Comparison of ENCODE assay signal across 21 cellular contexts in the genomic region with DNA sequence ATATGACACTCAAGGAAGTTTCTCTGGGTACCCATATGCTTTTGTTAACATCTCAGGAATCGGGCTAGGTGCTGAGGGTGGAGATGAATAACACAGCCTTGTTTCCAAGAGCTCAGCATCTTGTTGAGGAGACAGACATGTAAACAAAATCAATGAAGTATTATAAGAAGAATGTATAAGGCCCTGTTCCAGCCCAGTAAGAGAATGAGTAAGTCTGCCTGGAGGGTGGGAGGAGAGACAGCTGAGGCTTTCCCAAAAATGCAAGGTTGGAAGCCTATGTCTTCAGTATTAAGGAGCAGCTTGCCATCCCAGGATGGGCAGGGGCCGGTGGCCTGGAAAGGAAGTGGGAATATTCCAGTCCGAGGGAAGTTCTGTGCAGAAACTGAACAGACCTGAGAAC.
A peak's percentile ranks its signal among the peaks of the same experiment; 100 is the strongest.
DNase-seq lines count a peak whose midpoint lies in the region; TF ChIP-seq lines count a peak whose summit lies in the region.
"Had no signal": no experiment of that assay in that cellular context is flagged by ENCODE, and none has a peak within 500 bp of the region (broad histone marks: within the 10 kb centered on the region; RNA-seq: fewer than 3 reads in every experiment).

No MANE protein-coding gene starts in this region.

- POLR2A ChIA-PET in activated CD4-positive, alpha-beta T cell treated with anti-CD3 and anti-CD28 coated beads, Interleukin-2, amount 10 ng/mL, durations not matched to agents 7 days and 5 days (lab: Charles Lee) = no interaction called here
- POLR2A ChIA-PET in activated CD4-positive, alpha-beta memory T cell treated with anti-CD3 and anti-CD28 coated beads for 36 hours (lab: Charles Lee) = no interaction called here

- no peak for TF ChIP-seq CTCF in AG09319 (IDR thresholded peaks at IDR 0.05; ENCODE audit: low read depth, low read length)
- TF ChIP-seq CTCF in fibroblast of villous mesenchyme (IDR thresholded peaks at IDR 0.05; ENCODE audit: insufficient read depth, low read depth, low read length) = no peak

- DNase-seq in AG09319 (ENCODE audit: extremely low read depth, low read depth) (peak; percentile 14), HS-5 (ENCODE audit: low read depth) (peak; percentile 22), astrocyte of the hippocampus (ENCODE audit: low read depth, low spot score) (peak; percentile 41), fibroblast of villous mesenchyme (ENCODE audit: low read depth) (peak; percentile 8), AML-193 (lab: John Stamatoyannopoulos, UW) (no peak), DMS79 (lab: John Stamatoyannopoulos, UW) (no peak)
- no peak for DNase-seq in activated CD4-positive, alpha-beta T cell treated with anti-CD3 and anti-CD28 coated beads, Interleukin-2, amount 10 ng/mL, durations not matched to agents 7 days and 5 days
- DNase-seq in activated CD4-positive, alpha-beta memory T cell treated with anti-CD3 and anti-CD28 coated beads for 36 hours = no peak
- DNase-seq: activated CD8-positive, alpha-beta T cell treated with anti-CD3 and anti-CD28 coated beads, Interleukin-2, amount 10 ng/mL, durations not matched to agents 7 days and 5 days; activated naive CD4-positive, alpha-beta T cell treated with anti-CD3 and anti-CD28 coated beads, Interleukin-2, amount 10 ng/mL, durations not matched to agents 7 days and 5 days; activated T-cell treated with anti-CD3 and anti-CD28 coated beads, Interleukin-2, amount 50 U/mL, for 4 hours; CD4-positive, CD25-positive, alpha-beta regulatory T cell; DMS 273 treated with DMSO at 0.1 percent for 48 hours; left colon; naive thymus-derived CD8-positive, alpha-beta T cell; NCI-H1436; NCI-H2171; NCI-H526; ovary; T1000 had no signal

- H3K4me3 Mint-ChIP-seq in activated CD4-positive, alpha-beta T cell treated with anti-CD3 and anti-CD28 coated beads, Interleukin-2, amount 10 ng/mL, durations not matched to agents 7 days and 5 days = no peak overlapping the region
- H3K4me3 Mint-ChIP-seq in activated CD4-positive, alpha-beta memory T cell treated with anti-CD3 and anti-CD28 coated beads for 36 hours = no peak overlapping the region
- H3K4me3 Mint-ChIP-seq: activated CD8-positive, alpha-beta T cell treated with anti-CD3 and anti-CD28 coated beads, Interleukin-2, amount 10 ng/mL, durations not matched to agents 7 days and 5 days; activated naive CD4-positive, alpha-beta T cell treated with anti-CD3 and anti-CD28 coated beads, Interleukin-2, amount 10 ng/mL, durations not matched to agents 7 days and 5 days; activated T-cell treated with anti-CD3 and anti-CD28 coated beads, Interleukin-2, amount 50 U/mL, for 4 hours; naive thymus-derived CD8-positive, alpha-beta T cell had no signal

- CTCF ChIA-PET in activated CD4-positive, alpha-beta T cell treated with anti-CD3 and anti-CD28 coated beads, Interleukin-2, amount 10 ng/mL, durations not matched to agents 7 days and 5 days (lab: Charles Lee) = no interaction called here
- CTCF ChIA-PET in activated CD4-positive, alpha-beta memory T cell treated with anti-CD3 and anti-CD28 coated beads for 36 hours (lab: Charles Lee) = no interaction called here

- no peaks in the 10 kb centered on the region for H3K27me3 Mint-ChIP-seq in activated CD4-positive, alpha-beta T cell treated with anti-CD3 and anti-CD28 coated beads, Interleukin-2, amount 10 ng/mL, durations not matched to agents 7 days and 5 days
- no peaks in the 10 kb centered on the region for H3K27me3 Mint-ChIP-seq in activated CD4-positive, alpha-beta memory T cell treated with anti-CD3 and anti-CD28 coated beads for 36 hours
- H3K27me3 Mint-ChIP-seq: activated naive CD4-positive, alpha-beta T cell treated with anti-CD3 and anti-CD28 coated beads, Interleukin-2, amount 10 ng/mL, durations not matched to agents 7 days and 5 days; CD4-positive, CD25-positive, alpha-beta regulatory T cell; naive thymus-derived CD8-positive, alpha-beta T cell had no signal

- intact Hi-C loops in activated CD4-positive, alpha-beta memory T cell treated with anti-CD3 and anti-CD28 coated beads for 36 hours (cut with micrococcal nuclease) = no loop called here

- no peaks in the 10 kb centered on the region for H3K36me3 Mint-ChIP-seq in activated CD4-positive, alpha-beta T cell treated with anti-CD3 and anti-CD28 coated beads, Interleukin-2, amount 10 ng/mL, durations not matched to agents 7 days and 5 days (ENCODE audit: low read depth)
- H3K36me3 Mint-ChIP-seq in activated CD4-positive, alpha-beta memory T cell treated with anti-CD3 and anti-CD28 coated beads for 36 hours = no peaks in the 10 kb centered on the region
- H3K36me3 Mint-ChIP-seq: activated naive CD4-positive, alpha-beta T cell treated with anti-CD3 and anti-CD28 coated beads, Interleukin-2, amount 10 ng/mL, durations not matched to agents 7 days and 5 days; CD4-positive, CD25-positive, alpha-beta regulatory T cell; naive thymus-derived CD8-positive, alpha-beta T cell had no signal

- H3K4me3 ChIP-seq in fibroblast of villous mesenchyme (ENCODE audit: low read depth, low read length) = no peak overlapping the region
- H3K4me3 ChIP-seq: ovary, suprapubic skin had no signal

- H3K27ac Mint-ChIP-seq in activated CD4-positive, alpha-beta T cell treated with anti-CD3 and anti-CD28 coated beads, Interleukin-2, amount 10 ng/mL, durations not matched to agents 7 days and 5 days = no peak overlapping the region
- H3K27ac Mint-ChIP-seq in activated CD4-positive, alpha-beta memory T cell treated with anti-CD3 and anti-CD28 coated beads for 36 hours = no peak overlapping the region
- H3K27ac Mint-ChIP-seq: activated CD8-positive, alpha-beta T cell treated with anti-CD3 and anti-CD28 coated beads, Interleukin-2, amount 10 ng/mL, durations not matched to agents 7 days and 5 days; activated naive CD4-positive, alpha-beta T cell treated with anti-CD3 and anti-CD28 coated beads, Interleukin-2, amount 10 ng/mL, durations not matched to agents 7 days and 5 days; CD4-positive, CD25-positive, alpha-beta regulatory T cell; naive thymus-derived CD8-positive, alpha-beta T cell had no signal

- H3K9me3 Mint-ChIP-seq in activated CD4-positive, alpha-beta T cell treated with anti-CD3 and anti-CD28 coated beads, Interleukin-2, amount 10 ng/mL, durations not matched to agents 7 days and 5 days = no peaks in the 10 kb centered on the region
- H3K9me3 Mint-ChIP-seq in activated CD4-positive, alpha-beta memory T cell treated with anti-CD3 and anti-CD28 coated beads for 36 hours = peaks cover 2% of the 10 kb centered on the region
- H3K9me3 Mint-ChIP-seq: activated T-cell treated with anti-CD3 and anti-CD28 coated beads, Interleukin-2, amount 50 U/mL, for 4 hours had no signal

- H3K4me1 Mint-ChIP-seq in activated CD4-positive, alpha-beta T cell treated with anti-CD3 and anti-CD28 coated beads, Interleukin-2, amount 10 ng/mL, durations not matched to agents 7 days and 5 days = no peaks in the 10 kb centered on the region
- no peaks in the 10 kb centered on the region for H3K4me1 Mint-ChIP-seq in activated CD4-positive, alpha-beta memory T cell treated with anti-CD3 and anti-CD28 coated beads for 36 hours (ENCODE audit: low read depth)
- H3K4me1 Mint-ChIP-seq: activated naive CD4-positive, alpha-beta T cell treated with anti-CD3 and anti-CD28 coated beads, Interleukin-2, amount 10 ng/mL, durations not matched to agents 7 days and 5 days; CD4-positive, CD25-positive, alpha-beta regulatory T cell; naive thymus-derived CD8-positive, alpha-beta T cell had no signal

Comparison
In these comparisons a context has a peak if more than half of its experiments do, and no peak if none do; other contexts are left out.
1. DNase-seq: peak in AG09319 (single experiment), HS-5 (single experiment), astrocyte of the hippocampus (single experiment) and fibroblast of villous mesenchyme (single experiment); none in activated CD4-positive, alpha-beta T cell treated with anti-CD3 and anti-CD28 coated beads, Interleukin-2, amount 10 ng/mL, durations not matched to agents 7 days and 5 days (single experiment), activated CD4-positive, alpha-beta memory T cell treated with anti-CD3 and anti-CD28 coated beads for 36 hours (single experiment), AML-193 (0 of 2) and DMS79 (single experiment).